Comparison of ENCODE assay signal across 8 cellular contexts in the genomic region with DNA sequence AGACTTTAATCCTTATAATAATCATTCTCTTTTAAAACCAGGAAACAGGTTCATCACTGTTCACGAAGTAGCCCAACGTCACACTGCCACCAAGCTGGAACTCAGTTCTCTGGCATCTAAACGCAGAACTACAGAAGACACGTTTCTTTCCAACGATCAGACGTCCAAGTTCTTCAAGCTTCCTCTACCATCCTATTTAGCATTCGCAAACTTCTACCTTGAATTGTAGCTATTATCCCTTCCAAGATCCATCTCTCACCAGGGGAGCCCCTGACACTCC. TPM values are rescaled to one million over a fixed set of nuclear protein-coding genes. Genes with fewer than 3 reads are reported as not detected.
DNase-seq lines count a peak whose midpoint lies in the region; ATAC-seq and TF ChIP-seq lines count a peak whose summit lies in the region.

No MANE protein-coding gene starts in this region.

- ATAC-seq in GM19324 (IDR thresholded peaks at IDR 0.05; ENCODE audit: low FRiP score, unreplicated experiment) (peak; percentile 30), HG03280 (IDR thresholded peaks at IDR 0.05; ENCODE audit: unreplicated experiment) (peak; percentile 8)
- peak; percentile 55 for ATAC-seq in central memory CD8-positive, alpha-beta T cell (replicated peaks; ENCODE audit: extremely low read depth, poor library complexity, severe bottlenecking)

- no peaks in the 10 kb centered on the region for H3K27me3 ChIP-seq in CD8-positive, alpha-beta memory T cell (ENCODE audit: insufficient read depth, low read length, poor library complexity, severe bottlenecking)
- H3K27me3 ChIP-seq in SJCRH30: no peaks in the 10 kb centered on the region
- H3K27me3 ChIP-seq in layer of hippocampus (ENCODE audit: control insufficient read depth, insufficient read depth, low read length): no peaks in the 10 kb centered on the region
- H3K27me3 ChIP-seq in stomach: no peaks in the 10 kb centered on the region

- H3K9me3 ChIP-seq in CD8-positive, alpha-beta memory T cell (ENCODE audit: low read length): no peaks in the 10 kb centered on the region
- no peaks in the 10 kb centered on the region for H3K9me3 ChIP-seq in SJCRH30 (replicated peaks)
- H3K9me3 ChIP-seq in stomach: no peaks in the 10 kb centered on the region

- no peak for TF ChIP-seq POLR2A in stomach (IDR thresholded peaks at IDR 0.05)

- peaks cover 26 to 49% (median 45%) of the 10 kb centered on the region in 3 donors for H3K4me1 Mint-ChIP-seq in CD8-positive, alpha-beta memory T cell
- H3K4me1 Mint-ChIP-seq in central memory CD8-positive, alpha-beta T cell: peaks cover 35% of the 10 kb centered on the region

- no peaks in the 10 kb centered on the region for H3K9me3 Mint-ChIP-seq in CD8-positive, alpha-beta memory T cell
- H3K9me3 Mint-ChIP-seq in central memory CD8-positive, alpha-beta T cell: no peaks in the 10 kb centered on the region

- peak overlapping the region; percentile 95 for H3K27ac ChIP-seq in CD8-positive, alpha-beta memory T cell (ENCODE audit: low read depth, low read length)
- H3K27ac ChIP-seq in SJCRH30: peak overlapping the region; percentile 88
- peak overlapping the region; percentile 98 for H3K27ac ChIP-seq in layer of hippocampus (ENCODE audit: low read depth, low read length)
- H3K27ac ChIP-seq in stomach: peak overlapping the region; percentile 90 to 98 (median 91)

- H3K4me1 ChIP-seq in CD8-positive, alpha-beta memory T cell (ENCODE audit: insufficient read depth, low read length): peaks cover 19% of the 10 kb centered on the region
- peaks cover 25% of the 10 kb centered on the region for H3K4me1 ChIP-seq in SJCRH30
- H3K4me1 ChIP-seq in stomach: peaks cover 7 to 26% (median 17%) of the 10 kb centered on the region in 4 donors

- intact Hi-C loops in stomach (cut with DNase I; ENCODE audit: low total_unique reads): no loop called here

- TF ChIP-seq CTCF in stomach (IDR thresholded peaks at IDR 0.05): no peak

- H3K36me3 ChIP-seq in CD8-positive, alpha-beta memory T cell (ENCODE audit: insufficient read depth, low read length): no peaks in the 10 kb centered on the region
- H3K36me3 ChIP-seq in SJCRH30 (no peaks in the 10 kb centered on the region), stomach (no peaks in the 10 kb centered on the region)

- peaks cover 0 to 10% (median 0%) of the 10 kb centered on the region in 3 donors for H3K36me3 Mint-ChIP-seq in CD8-positive, alpha-beta memory T cell
- H3K36me3 Mint-ChIP-seq in central memory CD8-positive, alpha-beta T cell (ENCODE audit: insufficient read depth): peaks cover 21% of the 10 kb centered on the region

- peak overlapping the region; percentile 96 to 100 (median 98) for H3K27ac Mint-ChIP-seq in CD8-positive, alpha-beta memory T cell
- peak overlapping the region; percentile 99 for H3K27ac Mint-ChIP-seq in central memory CD8-positive, alpha-beta T cell (ENCODE audit: low read depth)

- CTCF ChIA-PET in CD8-positive, alpha-beta memory T cell (lab: Charles Lee): interaction anchor here (0.8 to 5.3 kb wide), 9 partner anchors 11 to 358 kb away, joined by 3 to 71 read pairs (median 4); a partner anchor contains a TSS

- no peak for TF ChIP-seq EP300 in stomach (IDR thresholded peaks at IDR 0.05)

- peak overlapping the region; percentile 90 for H3K4me3 ChIP-seq in CD8-positive, alpha-beta memory T cell (ENCODE audit: low read length)
- H3K4me3 ChIP-seq in SJCRH30 (peak overlapping the region; percentile 70), stomach (peak overlapping the region; percentile 60 to 85 (median 76))

- H3K27me3 Mint-ChIP-seq in CD8-positive, alpha-beta memory T cell: no peaks in the 10 kb centered on the region
- no peaks in the 10 kb centered on the region for H3K27me3 Mint-ChIP-seq in central memory CD8-positive, alpha-beta T cell

- peak overlapping the region; percentile 89 to 99 (median 93) for H3K4me3 Mint-ChIP-seq in CD8-positive, alpha-beta memory T cell
- peak overlapping the region; percentile 94 for H3K4me3 Mint-ChIP-seq in central memory CD8-positive, alpha-beta T cell

- POLR2A ChIA-PET in CD8-positive, alpha-beta memory T cell (lab: Charles Lee): interaction anchor here (0.6 to 2.3 kb wide), 5 partner anchors 26 to 332 kb away, joined by 3 to 67 read pairs (median 3); a partner anchor contains a TSS

- 0 to 1% (median 0%) methylated on average over 6 to 7 of the region's 7 CpGs for WGBS in stomach, 5 donors

- peak in 1 of 5 donors; percentile 53 for DNase-seq in CD8-positive, alpha-beta memory T cell
- DNase-seq in SJCRH30 (peak in 1 of 2 experiments; percentile 56), stomach (peak; percentile 34), NCI-H1930 (lab: John Stamatoyannopoulos, UW) (no peak)
- no peak for DNase-seq in central memory CD8-positive, alpha-beta T cell (ENCODE audit: low spot score in 2 of 2)

RNA-seq across cellular contexts. Expression of a gene that starts 0.6 kb away (rescaled TPM):
- 1 to 10 TPM; 7.3 to 9.8 TPM for total RNA-seq in CD8-positive, alpha-beta memory T cell
- polyA plus RNA-seq in CD8-positive, alpha-beta memory T cell: 8.3 TPM
- total RNA-seq in SJCRH30 (2014; rRNA removed; shearing (Covaris generic)): 10.8 and 11.9 TPM in 2 replicates
- total RNA-seq in stomach: 10 to 100 TPM in 3 of 5 donors, 1 to 10 TPM in 2; 2.9 to 44.9 (median 10.7) TPM
- polyA plus RNA-seq in stomach: 1 to 10 TPM; 1.4 to 3.9 (median 3.4) TPM

RNA-seq across cellular contexts. Expression of a gene that starts 27.2 kb away (rescaled TPM):
- 1,000 to 10,000 TPM; 1,217 to 1,243 TPM for total RNA-seq in CD8-positive, alpha-beta memory T cell
- polyA plus RNA-seq in CD8-positive, alpha-beta memory T cell: 513 TPM
- total RNA-seq in SJCRH30 (2014; rRNA removed; shearing (Covaris generic)): 1,733 and 1,784 TPM in 2 replicates
- 100 to 1,000 TPM; 348 to 723 (median 536) TPM for total RNA-seq in stomach
- polyA plus RNA-seq in stomach: 100 to 1,000 TPM; 269 to 570 (median 340) TPM
